In the genomic region with DNA sequence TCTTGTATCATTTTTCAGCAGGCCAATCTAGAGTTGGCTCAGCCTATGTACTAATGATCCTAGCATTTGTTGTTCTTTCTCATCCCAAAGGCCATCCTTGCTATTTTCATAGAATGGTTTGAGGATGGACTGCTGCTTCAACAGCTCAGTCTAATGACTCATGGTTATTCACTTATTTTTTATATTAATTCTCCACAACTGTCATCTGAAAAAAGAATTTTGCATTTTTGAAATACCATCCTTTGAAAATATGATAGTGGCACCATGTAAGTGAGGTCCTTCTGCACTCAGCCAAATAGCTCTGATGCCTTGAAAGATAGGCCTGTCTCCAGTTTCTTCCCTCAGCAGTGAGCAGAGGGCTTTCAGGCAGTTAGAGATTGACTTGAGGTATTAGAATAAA, we compare ENCODE assay signal across 21 cellular contexts.
DNase-seq lines count a peak whose midpoint lies in the region; ATAC-seq and TF ChIP-seq lines count a peak whose summit lies in the region.
"Had no signal": no experiment of that assay in that cellular context is flagged by ENCODE, and none has a peak within 500 bp of the region (broad histone marks: within the 10 kb centered on the region; RNA-seq: fewer than 3 reads in every experiment).

No MANE protein-coding gene starts in this region.

- H3K9me3 ChIP-seq in tibial artery: peaks cover 0 to 18% (median 17%) of the 10 kb centered on the region in 3 donors

- intact Hi-C loops in left cardiac atrium (cut with DNase I): no loop called here
- intact Hi-C loops in tibial artery (cut with DNase I; ENCODE audit: low total_unique reads): no loop called here

- H3K27me3 ChIP-seq in tibial artery: no peaks in the 10 kb centered on the region

- H3K27ac ChIP-seq in tibial artery: no peak overlapping the region
- H3K27ac ChIP-seq: WERI-Rb-1 had no signal

- ATAC-seq in omental fat pad (ENCODE audit: low FRiP score) (peak; percentile 82), left cardiac atrium (no peak), GM21737 (IDR thresholded peaks at IDR 0.05; ENCODE audit: unreplicated experiment) (no peak)
- ATAC-seq: activated CD8-positive, alpha-beta memory T cell treated with anti-CD3 and anti-CD28 coated beads, Interleukin-2, amount 10 ng/mL, durations not matched to agents 7 days and 5 days had no signal

- H3K4me1 ChIP-seq in tibial artery: no peaks in the 10 kb centered on the region

- no peak for TF ChIP-seq CTCF in choroid plexus epithelial cell (conservative IDR thresholded peaks at IDR 0.05; ENCODE audit: low read depth, low read length)
- no peak for TF ChIP-seq CTCF in omental fat pad (IDR thresholded peaks at IDR 0.05)
- TF ChIP-seq CTCF in tibial artery (IDR thresholded peaks at IDR 0.05): no peak

- no peaks in the 10 kb centered on the region for H3K36me3 ChIP-seq in tibial artery
- H3K36me3 ChIP-seq: WERI-Rb-1 had no signal

- H3K4me3 ChIP-seq in choroid plexus epithelial cell (ENCODE audit: low read depth, low read length) (no peak overlapping the region), tibial artery (no peak overlapping the region)

- DNase-seq in AG20443 (ENCODE audit: low spot score) (peak; percentile 66), HS-27A (ENCODE audit: low read depth) (peak; percentile 62), choroid plexus epithelial cell (ENCODE audit: low read depth) (peak; percentile 9), omental fat pad (ENCODE audit: low spot score) (no peak), left cardiac atrium (no peak), NCI-H524 treated with DMSO at 0.1 percent for 48 hours (lab: John Stamatoyannopoulos, UW) (no peak), tibial artery (no peak)
- DNase-seq: ACHN; activated CD4-positive, alpha-beta T cell treated with anti-CD3 and anti-CD28 coated beads, Interleukin-2, amount 10 ng/mL, durations not matched to agents 7 days and 5 days; activated CD8-positive, alpha-beta memory T cell treated with anti-CD3 and anti-CD28 coated beads, Interleukin-2, amount 10 ng/mL, durations not matched to agents 7 days and 5 days; activated naive CD4-positive, alpha-beta T cell treated with anti-CD3 and anti-CD28 coated beads, Interleukin-2, amount 10 ng/mL, durations not matched to agents 7 days and 5 days; CD4-positive, CD25-positive, alpha-beta regulatory T cell; mesendoderm; naive B cell; NCI-H1092; NCI-H187 treated with DMSO at 0.1 percent for 48 hours; nucleus accumbens; stimulated activated CD4-positive, alpha-beta T cell treated with anti-CD3 and anti-CD28 coated beads, Interleukin-4, amount 100 ng/mL, for 1 hour; stimulated activated naive CD4-positive, alpha-beta T cell treated with Interleukin-2 at 50 U/mL for 16 hours; WERI-Rb-1 had no signal

Comparison
In these comparisons a context has a peak if more than half of its experiments do, and no peak if none do; other contexts are left out.
1. DNase-seq: peak in AG20443 (single experiment), HS-27A (single experiment) and choroid plexus epithelial cell (single experiment); none in omental fat pad (single experiment), left cardiac atrium (single experiment), NCI-H524 treated with DMSO at 0.1 percent for 48 hours (single experiment) and tibial artery (0 of 2).